ENCODE assay signal across 8 cellular contexts in genomic region chr16:50093607-50094570, GRCh38. TPM values are rescaled to one million over a fixed set of nuclear protein-coding genes. Genes with fewer than 3 reads are reported as not detected.
DNase-seq lines count a peak whose midpoint lies in the region; ATAC-seq lines count a peak whose summit lies in the region.

No MANE protein-coding gene starts in this region.

- peak overlapping the region in 2 of 3 donors; percentile 26 to 74 for H3K27ac Mint-ChIP-seq in IgD-negative memory B cell

- H3K9me3 ChIP-seq in muscle layer of duodenum (ENCODE audit: control insufficient read depth in 1 of 2, low read length in 2 of 2) (no peaks in the 10 kb centered on the region), MG63 (no peaks in the 10 kb centered on the region)

- DNase-seq in AG08395 (ENCODE audit: low spot score) = peak; percentile 30
- DNase-seq in dermis microvascular lymphatic vessel endothelial cell (ENCODE audit: low read depth in 2 of 2) = peak; percentile 88 to 89
- no peak for DNase-seq in MG63
- no peak for DNase-seq in NCI-H1092 (lab: John Stamatoyannopoulos, UW)

- no peaks in the 10 kb centered on the region for H3K27me3 Mint-ChIP-seq in IgD-negative memory B cell

- peak overlapping the region; percentile 57 for H3K27ac ChIP-seq in muscle layer of duodenum (ENCODE audit: low read length)

- H3K27me3 ChIP-seq in muscle layer of duodenum (ENCODE audit: low read depth, low read length) (no peaks in the 10 kb centered on the region), MG63 (no peaks in the 10 kb centered on the region)

- peaks cover 0 to 1% (median 0%) of the 10 kb centered on the region in 3 donors for H3K4me1 Mint-ChIP-seq in IgD-negative memory B cell

- H3K36me3 ChIP-seq in muscle layer of duodenum (ENCODE audit: control insufficient read depth in 1 of 2, insufficient read depth in 2 of 2, low read length in 2 of 2) (peaks cover 5 to 8% of the 10 kb centered on the region in 2 donors), MG63 (no peaks in the 10 kb centered on the region; the same call in 1 of the 2 replicates)

- peaks cover 11% of the 10 kb centered on the region for H3K36me3 Mint-ChIP-seq in IgD-negative memory B cell

- no peak overlapping the region for H3K4me3 ChIP-seq in muscle layer of duodenum (ENCODE audit: low read depth in 1 of 2, low read length in 2 of 2)
- H3K4me3 ChIP-seq in MG63 = no peak overlapping the region

- ATAC-seq in GM21576 (IDR thresholded peaks at IDR 0.05; ENCODE audit: unreplicated experiment) = no peak
- no peak for ATAC-seq in GM18520 (IDR thresholded peaks at IDR 0.05; ENCODE audit: unreplicated experiment)

- H3K4me1 ChIP-seq in muscle layer of duodenum (ENCODE audit: control insufficient read depth in 1 of 2, insufficient read depth in 2 of 2, low read length in 2 of 2) = no peaks in the 10 kb centered on the region

- H3K4me3 Mint-ChIP-seq in IgD-negative memory B cell = peak overlapping the region in 1 of 4 donors; percentile 57

- no peaks in the 10 kb centered on the region for H3K9me3 Mint-ChIP-seq in IgD-negative memory B cell

RNA-seq across cellular contexts. Expression of gene HEATR3, which starts 28.1 kb away (rescaled TPM):
- polyA plus RNA-seq in IgD-negative memory B cell = 6.9 TPM
- 25.7 and 26.2 TPM in 2 replicates for total RNA-seq in dermis microvascular lymphatic vessel endothelial cell
- 11.4 and 11.5 TPM in 2 replicates for total RNA-seq in MG63 (2014; rRNA removed; shearing (Covaris generic); ENCODE audit: low replicate concordance)

RNA-seq across cellular contexts. Expression of gene TENT4B, which starts 59.2 kb away (rescaled TPM):
- 3.4 TPM for polyA plus RNA-seq in IgD-negative memory B cell
- total RNA-seq in dermis microvascular lymphatic vessel endothelial cell = 6.5 and 6.7 TPM in 2 replicates
- 5.0 and 19.1 TPM in 2 replicates for total RNA-seq in MG63 (2014; rRNA removed; shearing (Covaris generic); ENCODE audit: low replicate concordance)

Comparison
In these comparisons a context has a peak if more than half of its experiments do, and no peak if none do; other contexts are left out.
1. DNase-seq: peak in AG08395 (single experiment) and dermis microvascular lymphatic vessel endothelial cell (2 of 2); none in MG63 (single experiment) and NCI-H1092 (single experiment).